In genomic region chr20:14312001-14312400, GRCh38 we compare ENCODE assay signal across 23 cellular contexts. TPM values are rescaled to one million over a fixed set of nuclear protein-coding genes. Genes with fewer than 3 reads are reported as not detected.
A peak's percentile ranks its signal among the peaks of the same experiment; 100 is the strongest.
DNase-seq lines count a peak whose midpoint lies in the region; ATAC-seq, FAIRE-seq and TF ChIP-seq lines count a peak whose summit lies in the region.
"Had no signal": no experiment of that assay in that cellular context is flagged by ENCODE, and none has a peak within 500 bp of the region (broad histone marks: within the 10 kb centered on the region; RNA-seq: fewer than 3 reads in every experiment).

No MANE protein-coding gene starts in this region.

- no peaks in the 10 kb centered on the region for H3K79me1 ChIP-seq in H1 (ENCODE audit: low read depth, low read length)

- peak; percentile 3 for DNase-seq in AG08395 (ENCODE audit: low spot score)
- DNase-seq in NCI-H69 (lab: John Stamatoyannopoulos, UW), result peak; percentile 62
- no peak for DNase-seq in H1 (ENCODE audit: low read depth in 1 of 2, low spot score in 2 of 2)
- DNase-seq in iPS-NIHi11 (ENCODE audit: low spot score), result peak; percentile 9
- no peak for DNase-seq in stomach
- no peak for DNase-seq in lower lobe of right lung
- no peak for DNase-seq in anterior cingulate cortex (lab: John Stamatoyannopoulos, UW)
- DNase-seq: C1 segment of cervical spinal cord; Calu3; CD4-positive, alpha-beta memory T cell; COR-L47; DMS79 treated with DMSO at 0.1 percent for 48 hours; GF-D8; GM23248; HFFc6 had no signal

- no peak overlapping the region for H3K9ac ChIP-seq in H1 (replicated peaks in 1 of 4; ENCODE audit: extremely low read depth in 1 of 4, low read depth in 3 of 4, low read length in 3 of 4)
- H3K9ac ChIP-seq: GM23248 had no signal

- H3K79me2 ChIP-seq in H1 (ENCODE audit: control insufficient read depth in 1 of 2, insufficient read depth in 2 of 2, low read length in 2 of 2), result no peaks in the 10 kb centered on the region

- H3K36me3 ChIP-seq in H1 (ENCODE audit: control insufficient read depth in 2 of 4, insufficient read depth in 4 of 4, low read length in 3 of 4), result no peaks in the 10 kb centered on the region
- H3K36me3 ChIP-seq in stomach, result no peaks in the 10 kb centered on the region
- H3K36me3 ChIP-seq in lower lobe of right lung, result no peaks in the 10 kb centered on the region
- H3K36me3 ChIP-seq: HAP-1 had no signal

- H4K5ac ChIP-seq in H1 (ENCODE audit: insufficient read length, low read depth, low read length), result no peak overlapping the region

- WGBS in H1 (ENCODE audit: extremely low coverage in 1 of 2, insufficient coverage in 1 of 2, insufficient read length in 1 of 2, insufficient replicate concordance in 2 of 2, low coverage in 1 of 2, low lambda C conversion rate in 2 of 2, missing lambda C conversion rate in 1 of 2), 2 experiments, result 96% methylated on average over 2 of the region's 2 CpGs; no CpG with 5 or more reads in 1 of the 2 experiments
- WGBS in stomach, 5 donors, result 89 to 100% (median 96%) methylated on average over 2 of the region's 2 CpGs

- no peak overlapping the region for H3K4me2 ChIP-seq in H1 (ENCODE audit: insufficient read depth in 1 of 2, low read depth in 2 of 2, low read length in 2 of 2)

- H3K56ac ChIP-seq in H1 (replicated peaks; ENCODE audit: insufficient read length, low read depth, low read length), result no peak overlapping the region

- intact Hi-C loops in stomach (cut with DNase I; ENCODE audit: low total_unique reads) (no loop called here), lower lobe of right lung (cut with DNase I) (no loop called here)

- H3K4me3 ChIP-seq in H1 (ENCODE audit: extremely low read depth in 1 of 4, insufficient read depth in 2 of 4, low read depth in 3 of 4, low read length in 4 of 4), result no peak overlapping the region
- no peak overlapping the region for H3K4me3 ChIP-seq in stomach
- no peak overlapping the region for H3K4me3 ChIP-seq in lower lobe of right lung
- H3K4me3 ChIP-seq: GM23248, HAP-1 had no signal

- H3K23ac ChIP-seq in H1 (ENCODE audit: insufficient read length), result no peak overlapping the region

- ATAC-seq in GM21737 (IDR thresholded peaks at IDR 0.05; ENCODE audit: unreplicated experiment) (no peak), lower lobe of right lung (no peak)

- no peak overlapping the region for H2BK120ac ChIP-seq in H1 (replicated peaks; ENCODE audit: low read depth, low read length)

- TF ChIP-seq POLR2A in H1 (IDR thresholded peaks at IDR 0.05; ENCODE audit: control extremely low read depth in 1 of 2, low read depth in 2 of 2, low read length in 2 of 2) (no peak), stomach (IDR thresholded peaks at IDR 0.05) (no peak)

- no peak for TF ChIP-seq RAD21 in H1 (IDR thresholded peaks at IDR 0.05 in 1 of 2, conservative IDR thresholded peaks at IDR 0.05 in 1 of 2; ENCODE audit: low read depth in 2 of 2, low read length in 2 of 2)

- H3K4ac ChIP-seq in H1 (replicated peaks; ENCODE audit: insufficient read length, low read depth, low read length), result no peak overlapping the region

- no peaks in the 10 kb centered on the region for H3K23me2 ChIP-seq in H1 (ENCODE audit: low read depth, low read length)

- H4K20me1 ChIP-seq in H1 (replicated peaks in 1 of 2; ENCODE audit: control insufficient read depth in 1 of 2, insufficient read depth in 2 of 2, low read length in 2 of 2), result no peaks in the 10 kb centered on the region

- H3K4me1 ChIP-seq in H1 (replicated peaks in 1 of 4; ENCODE audit: control insufficient read depth in 3 of 4, insufficient read depth in 4 of 4, low read length in 3 of 4) (no peaks in the 10 kb centered on the region; a peak in 1 of 7 replicates), stomach (no peaks in the 10 kb centered on the region), lower lobe of right lung (no peaks in the 10 kb centered on the region)

- no peak overlapping the region for H2AFZ ChIP-seq in H1 (ENCODE audit: low read length)
- H2AFZ ChIP-seq: GM23248 had no signal

- H2BK15ac ChIP-seq in H1 (ENCODE audit: low read length), result no peak overlapping the region

- H3K27ac ChIP-seq in H1 (ENCODE audit: low read depth, low read length), result no peak overlapping the region
- H3K27ac ChIP-seq in stomach, result no peak overlapping the region
- no peak overlapping the region for H3K27ac ChIP-seq in lower lobe of right lung
- H3K27ac ChIP-seq: 22Rv1, GM23248 had no signal

- CTCF ChIA-PET in H1 (lab: Charles Lee; ENCODE audit: partially characterized antibody), result no interaction called here

- no peak overlapping the region for H4K8ac ChIP-seq in H1 (ENCODE audit: extremely low read depth, insufficient read depth, low read length)

- no peak overlapping the region for H2BK5ac ChIP-seq in H1 (ENCODE audit: low read depth, low read length)

- TF ChIP-seq EP300 in H1 (IDR thresholded peaks at IDR 0.05; ENCODE audit: borderline replicate concordance in 1 of 2, low read depth in 2 of 2, low read length in 2 of 2) (no peak), stomach (IDR thresholded peaks at IDR 0.05) (no peak)

- no peak overlapping the region for H3K18ac ChIP-seq in H1 (ENCODE audit: extremely low read depth, low read length)

- POLR2A ChIA-PET in H1 (lab: Charles Lee; ENCODE audit: partially characterized antibody), result no interaction called here

- no peak overlapping the region for H2BK12ac ChIP-seq in H1 (ENCODE audit: low read depth, low read length)

- H3K9me3 ChIP-seq in H1 (ENCODE audit: insufficient read depth in 2 of 2, low read depth in 1 of 2, low read length in 1 of 2), result no peaks in the 10 kb centered on the region
- H3K9me3 ChIP-seq in stomach, result no peaks in the 10 kb centered on the region
- no peaks in the 10 kb centered on the region for H3K9me3 ChIP-seq in lower lobe of right lung
- H3K9me3 ChIP-seq: HAP-1 had no signal

- no peak overlapping the region for H2BK20ac ChIP-seq in H1 (ENCODE audit: low read length)

- no peak overlapping the region for H4K91ac ChIP-seq in H1 (replicated peaks; ENCODE audit: insufficient read length, low read length)

- TF ChIP-seq CTCF in H1 (IDR thresholded peaks at IDR 0.05; ENCODE audit: control extremely low read depth in 1 of 3, insufficient read depth in 1 of 3, low read depth in 1 of 3, low read length in 3 of 3) (no peak), stomach (IDR thresholded peaks at IDR 0.05) (no peak), lower lobe of right lung (IDR thresholded peaks at IDR 0.05) (no peak)

- H2AK5ac ChIP-seq in H1 (ENCODE audit: low read depth, low read length), result no peak overlapping the region

- H3K27me3 ChIP-seq in H1 (replicated peaks in 1 of 4; ENCODE audit: control insufficient read depth in 3 of 4, extremely low read depth in 1 of 4, insufficient read depth in 3 of 4, low read length in 3 of 4) (no peaks in the 10 kb centered on the region), stomach (no peaks in the 10 kb centered on the region), lower lobe of right lung (ENCODE audit: low read depth) (no peaks in the 10 kb centered on the region)

- no peak for FAIRE-seq in H1 (lab: Jason Lieb, UNC)
- FAIRE-seq: A204.1, GM12891, GM18507, H54 had no signal

- no peak overlapping the region for H3K14ac ChIP-seq in H1 (ENCODE audit: insufficient read length)

TF ChIP-seq in H1, 55 proteins besides CTCF, POLR2A, EP300 and RAD21:
- TF ChIP-seq CREB1 (IDR thresholded peaks at IDR 0.05) (no peak), TEAD4 (IDR thresholded peaks at IDR 0.05; ENCODE audit: low read depth, low read length) (peak; percentile 13; the same call in 1 of the 2 replicates)

RNA-seq across cellular contexts. Expression of gene FLRT3, which starts 25.4 kb away (rescaled TPM):
- total RNA-seq in H1 (2021; fragmentation: NEBNext Ultra II Directional; extraction: Animal tissue kit (Norgen Biotek cat#: 25700)), result 0.35 and 0.80 TPM in 2 replicates
- polyA plus RNA-seq in H1 (2011; rRNA removed), result 0.25 and 0.41 TPM in 2 replicates
- 0.39 TPM for polyA plus RNA-seq in H1 (2011; cell fraction: cytosol; rRNA removed)
- 0.26 TPM for polyA plus RNA-seq in H1 (2011; cell fraction: nucleus; rRNA removed)
- polyA plus RNA-seq in H1 (2012, experiment 1 of 2), result 0.36 to 0.41 TPM (median 0.36 TPM) in 4 replicates
- 0.05 TPM for polyA plus RNA-seq in H1 (2012, experiment 2 of 2)
- polyA plus RNA-seq in H1 (2013, experiment 1 of 2), result 0.85 TPM
- polyA plus RNA-seq in H1 (2013, experiment 2 of 2), result 0.94 TPM
- 1.3 and 1.6 TPM in 2 replicates for polyA minus RNA-seq in H1 (2011; rRNA and poly(A)+ RNA removed)
- not detected for polyA minus RNA-seq in H1 (2011; cell fraction: cytosol; rRNA and poly(A)+ RNA removed)
- polyA minus RNA-seq in H1 (2011; cell fraction: nucleus; rRNA and poly(A)+ RNA removed), result 1.9 TPM
- 10 to 100 TPM in 3 of 5 donors, 1 to 10 TPM in 1, not detected in 1; 2.3 to 38.2 (median 21.3) TPM for total RNA-seq in stomach
- 1 to 10 TPM; 1.7 to 8.0 (median 2.8) TPM for polyA plus RNA-seq in stomach
- total RNA-seq in lower lobe of right lung, result 60.7 TPM
- total RNA-seq: CD4-positive, alpha-beta memory T cell; G401; HFFc6 had no signal
- polyA plus RNA-seq: CD4-positive, alpha-beta memory T cell had no signal

Comparison
In these comparisons a context has a peak if more than half of its experiments do, and no peak if none do; other contexts are left out.
1. DNase-seq: peak in AG08395 (single experiment), NCI-H69 (single experiment) and iPS-NIHi11 (single experiment); none in H1 (0 of 2), stomach (single experiment), lower lobe of right lung (single experiment) and anterior cingulate cortex (0 of 58).